ENCODE assay signal across 6 cellular contexts in genomic region chr1:36089393-36090121, GRCh38. TPM values are rescaled to one million over a fixed set of nuclear protein-coding genes. Genes with fewer than 3 reads are reported as not detected.
A peak's percentile ranks its signal among the peaks of the same experiment; 100 is the strongest.
DNase-seq lines count a peak whose midpoint lies in the region; ATAC-seq and TF ChIP-seq lines count a peak whose summit lies in the region.

No MANE protein-coding gene starts in this region.

- H3K27me3 ChIP-seq in CD4-positive, alpha-beta T cell (ENCODE audit: control insufficient read depth, insufficient read depth, low read length) = peaks cover 7% of the 10 kb centered on the region

- POLR2A ChIA-PET in CD4-positive, alpha-beta T cell (lab: Charles Lee) = interaction anchor here (1.2 to 1.6 kb wide), 3 partner anchors 71 to 159 kb away, joined by 4 to 9 read pairs (median 5); partner anchors contain the start of genes AGO3 and THRAP3

- H3K4me3 Mint-ChIP-seq in CD4-positive, alpha-beta T cell = peak overlapping the region; percentile 93
- H3K4me3 Mint-ChIP-seq in IgD-negative memory B cell = peak overlapping the region; percentile 79 to 97 (median 90)
- peak overlapping the region; percentile 87 for H3K4me3 Mint-ChIP-seq in central memory CD8-positive, alpha-beta T cell

- ATAC-seq in CD4-positive, alpha-beta T cell (ENCODE audit: poor library complexity) = peak; percentile 4
- no peak for ATAC-seq in central memory CD8-positive, alpha-beta T cell (replicated peaks; ENCODE audit: extremely low read depth, poor library complexity, severe bottlenecking)

- peak overlapping the region; percentile 83 for H3K27ac ChIP-seq in CD4-positive, alpha-beta T cell (ENCODE audit: low read depth, low read length)

- H3K4me1 Mint-ChIP-seq in CD4-positive, alpha-beta T cell (ENCODE audit: low read depth) = peaks cover 23% of the 10 kb centered on the region
- H3K4me1 Mint-ChIP-seq in IgD-negative memory B cell = peaks cover 7 to 10% (median 7%) of the 10 kb centered on the region in 3 donors
- H3K4me1 Mint-ChIP-seq in central memory CD8-positive, alpha-beta T cell = peaks cover 22% of the 10 kb centered on the region

- peaks cover 46% of the 10 kb centered on the region for H3K36me3 Mint-ChIP-seq in CD4-positive, alpha-beta T cell (ENCODE audit: low read depth)
- no peaks in the 10 kb centered on the region for H3K36me3 Mint-ChIP-seq in IgD-negative memory B cell
- peaks cover 7% of the 10 kb centered on the region for H3K36me3 Mint-ChIP-seq in central memory CD8-positive, alpha-beta T cell (ENCODE audit: insufficient read depth)

- H3K9me3 Mint-ChIP-seq in CD4-positive, alpha-beta T cell = no peaks in the 10 kb centered on the region
- H3K9me3 Mint-ChIP-seq in IgD-negative memory B cell = no peaks in the 10 kb centered on the region
- H3K9me3 Mint-ChIP-seq in central memory CD8-positive, alpha-beta T cell = no peaks in the 10 kb centered on the region

- peak overlapping the region; percentile 86 for H3K27ac Mint-ChIP-seq in CD4-positive, alpha-beta T cell
- H3K27ac Mint-ChIP-seq in IgD-negative memory B cell = peak overlapping the region; percentile 82 to 99 (median 92)
- peak overlapping the region; percentile 90 for H3K27ac Mint-ChIP-seq in central memory CD8-positive, alpha-beta T cell (ENCODE audit: low read depth)

- H3K27me3 Mint-ChIP-seq in CD4-positive, alpha-beta T cell = peaks cover 16% of the 10 kb centered on the region
- peaks cover 13% of the 10 kb centered on the region for H3K27me3 Mint-ChIP-seq in IgD-negative memory B cell
- H3K27me3 Mint-ChIP-seq in central memory CD8-positive, alpha-beta T cell = peaks cover 17% of the 10 kb centered on the region

- H3K9me3 ChIP-seq in CD4-positive, alpha-beta T cell (ENCODE audit: control insufficient read depth, low read length) = no peaks in the 10 kb centered on the region

- intact Hi-C loops in CD4-positive, alpha-beta T cell (cut with DNase I, micrococcal nuclease) = loop anchor here in 1 of 2 experiments (2.0 to 10.0 kb wide), 6 partner anchors 85 to 1773 kb away; partner anchors contain the start of genes AGO1 and STK40

- DNase-seq in CD4-positive, alpha-beta T cell = peak in 1 of 10 experiments; percentile 31
- no peak for DNase-seq in central memory CD8-positive, alpha-beta T cell (ENCODE audit: low spot score in 2 of 2)
- DNase-seq in non-pigmented ciliary epithelial cell (ENCODE audit: low read depth) (peak; percentile 34), LoVo (ENCODE audit: low spot score) (no peak)
- no peak for DNase-seq in effector CD8-positive, alpha-beta T cell (lab: John Stamatoyannopoulos, UW)

- CTCF ChIA-PET in CD4-positive, alpha-beta T cell (lab: Charles Lee) = interaction anchor here (0.6 kb wide), 1 partner anchor 11 kb away, joined by 3 read pairs; no protein-coding TSS in a partner anchor

- TF ChIP-seq CTCF in CD4-positive, alpha-beta T cell (IDR thresholded peaks at IDR 0.05) = no peak

RNA-seq across cellular contexts. Expression of gene ADPRS, which starts 0.9 kb away (rescaled TPM):
- total RNA-seq in CD4-positive, alpha-beta T cell = 10 to 100 TPM; 22.6 to 24.6 TPM
- 29.7 TPM for polyA plus RNA-seq in IgD-negative memory B cell

RNA-seq across cellular contexts. Expression of gene TEKT2, which starts 5.7 kb away (rescaled TPM):
- total RNA-seq in CD4-positive, alpha-beta T cell = under 1 TPM; 0.22 to 0.33 TPM
- not detected for polyA plus RNA-seq in IgD-negative memory B cell

RNA-seq across cellular contexts. Expression of gene COL8A2, which starts 35.5 kb away (rescaled TPM):
- total RNA-seq in CD4-positive, alpha-beta T cell = under 1 TPM; 0.05 to 0.06 TPM
- polyA plus RNA-seq in IgD-negative memory B cell = not detected

RNA-seq across cellular contexts. Expression of gene TRAPPC3, which starts 59.7 kb away (rescaled TPM):
- 10 to 100 TPM; 18.4 to 21.3 TPM for total RNA-seq in CD4-positive, alpha-beta T cell
- polyA plus RNA-seq in IgD-negative memory B cell = 101 TPM
